In genomic region chr11:37786214-37786755, GRCh38 we compare ENCODE assay signal across 17 cellular contexts.
DNase-seq lines count a peak whose midpoint lies in the region; ATAC-seq, FAIRE-seq and TF ChIP-seq lines count a peak whose summit lies in the region.
"Had no signal": no experiment of that assay in that cellular context is flagged by ENCODE, and none has a peak within 500 bp of the region (broad histone marks: within the 10 kb centered on the region; RNA-seq: fewer than 3 reads in every experiment).

No MANE protein-coding gene starts in this region.

- no peak for ATAC-seq in HG02588 (IDR thresholded peaks at IDR 0.05; ENCODE audit: unreplicated experiment)
- ATAC-seq: activated CD8-positive, alpha-beta T cell treated with anti-CD3 and anti-CD28 coated beads for 36 hours had no signal

- TF ChIP-seq CTCF in HFFc6 (IDR thresholded peaks at IDR 0.05) (no peak), fibroblast of mammary gland (conservative IDR thresholded peaks at IDR 0.05; ENCODE audit: control insufficient read depth, insufficient read depth, low read depth, low read length) (no peak)

- peak overlapping the region; percentile 58 for H3K4me3 Mint-ChIP-seq in HFFc6
- H3K4me3 Mint-ChIP-seq: activated CD8-positive, alpha-beta T cell treated with anti-CD3 and anti-CD28 coated beads for 36 hours; activated naive CD8-positive, alpha-beta T cell treated with anti-CD3 and anti-CD28 coated beads, Interleukin-2, amount 10 ng/mL, durations not matched to agents 7 days and 5 days; naive B cell had no signal

- no peak for FAIRE-seq in frontal cortex (lab: Jason Lieb, UNC)

- H3K9me3 Mint-ChIP-seq in HFFc6: peaks cover 61% of the 10 kb centered on the region

- H3K4me3 ChIP-seq in fibroblast of mammary gland (ENCODE audit: control insufficient read depth, low read depth, low read length) (no peak overlapping the region), skeletal muscle cell (ENCODE audit: low read depth, low read length) (no peak overlapping the region), H7 (ENCODE audit: insufficient read depth, low read depth, low read length) (no peak overlapping the region)
- H3K4me3 ChIP-seq: lung had no signal

- no peaks in the 10 kb centered on the region for H3K27me3 ChIP-seq in H7 (ENCODE audit: control insufficient read depth, insufficient read depth, low read length)
- H3K27me3 ChIP-seq: BE2C had no signal

- H3K4me1 Mint-ChIP-seq in HFFc6 (ENCODE audit: low read depth): peaks cover 44% of the 10 kb centered on the region
- H3K4me1 Mint-ChIP-seq: activated naive CD8-positive, alpha-beta T cell treated with anti-CD3 and anti-CD28 coated beads, Interleukin-2, amount 10 ng/mL, durations not matched to agents 7 days and 5 days; naive B cell had no signal

- H3K27ac Mint-ChIP-seq in HFFc6: peak overlapping the region; percentile 75
- H3K27ac Mint-ChIP-seq: activated CD8-positive, alpha-beta T cell treated with anti-CD3 and anti-CD28 coated beads for 36 hours; activated naive CD8-positive, alpha-beta T cell treated with anti-CD3 and anti-CD28 coated beads, Interleukin-2, amount 10 ng/mL, durations not matched to agents 7 days and 5 days; naive B cell had no signal

- DNase-seq in HFFc6 (peak; percentile 61), amniotic stem cell (lab: John Stamatoyannopoulos, UW) (peak; percentile 53), fibroblast of mammary gland (ENCODE audit: low read depth) (peak; percentile 45), skeletal muscle cell (ENCODE audit: low read depth) (peak; percentile 31), H7 (no peak), frontal cortex (ENCODE audit: low spot score in 2 of 2) (no peak)
- no peak for DNase-seq in stimulated activated naive CD4-positive, alpha-beta T cell treated with Interleukin-2 at 50 U/mL for 16 hours (lab: John Stamatoyannopoulos, UW)
- DNase-seq: activated CD8-positive, alpha-beta T cell treated with anti-CD3 and anti-CD28 coated beads for 36 hours; activated naive CD8-positive, alpha-beta T cell treated with anti-CD3 and anti-CD28 coated beads, Interleukin-2, amount 10 ng/mL, durations not matched to agents 7 days and 5 days; BE2C; GOT3; KBM-7; naive B cell; NCI-H1105; WERI-Rb-1 had no signal

- H3K27me3 Mint-ChIP-seq in HFFc6 (ENCODE audit: insufficient read depth): peaks cover 1% of the 10 kb centered on the region; the same call in 1 of the 2 replicates
- H3K27me3 Mint-ChIP-seq: activated CD8-positive, alpha-beta T cell treated with anti-CD3 and anti-CD28 coated beads for 36 hours; activated naive CD8-positive, alpha-beta T cell treated with anti-CD3 and anti-CD28 coated beads, Interleukin-2, amount 10 ng/mL, durations not matched to agents 7 days and 5 days; naive B cell had no signal

- no peaks in the 10 kb centered on the region for H3K36me3 ChIP-seq in H7 (replicated peaks; ENCODE audit: control insufficient read depth, insufficient read depth, low read length)
- H3K36me3 ChIP-seq: BE2C, WERI-Rb-1 had no signal

- H3K36me3 Mint-ChIP-seq in HFFc6 (ENCODE audit: low read depth): peaks cover 55% of the 10 kb centered on the region
- H3K36me3 Mint-ChIP-seq: activated naive CD8-positive, alpha-beta T cell treated with anti-CD3 and anti-CD28 coated beads, Interleukin-2, amount 10 ng/mL, durations not matched to agents 7 days and 5 days; naive B cell had no signal

Comparison
In these comparisons a context has a peak if more than half of its experiments do, and no peak if none do; other contexts are left out.
1. DNase-seq: peak in HFFc6 (single experiment), amniotic stem cell (single experiment), fibroblast of mammary gland (single experiment) and skeletal muscle cell (single experiment); none in H7 (single experiment), stimulated activated naive CD4-positive, alpha-beta T cell treated with Interleukin-2 at 50 U/mL for 16 hours (single experiment) and frontal cortex (0 of 2).